In the genomic region with DNA sequence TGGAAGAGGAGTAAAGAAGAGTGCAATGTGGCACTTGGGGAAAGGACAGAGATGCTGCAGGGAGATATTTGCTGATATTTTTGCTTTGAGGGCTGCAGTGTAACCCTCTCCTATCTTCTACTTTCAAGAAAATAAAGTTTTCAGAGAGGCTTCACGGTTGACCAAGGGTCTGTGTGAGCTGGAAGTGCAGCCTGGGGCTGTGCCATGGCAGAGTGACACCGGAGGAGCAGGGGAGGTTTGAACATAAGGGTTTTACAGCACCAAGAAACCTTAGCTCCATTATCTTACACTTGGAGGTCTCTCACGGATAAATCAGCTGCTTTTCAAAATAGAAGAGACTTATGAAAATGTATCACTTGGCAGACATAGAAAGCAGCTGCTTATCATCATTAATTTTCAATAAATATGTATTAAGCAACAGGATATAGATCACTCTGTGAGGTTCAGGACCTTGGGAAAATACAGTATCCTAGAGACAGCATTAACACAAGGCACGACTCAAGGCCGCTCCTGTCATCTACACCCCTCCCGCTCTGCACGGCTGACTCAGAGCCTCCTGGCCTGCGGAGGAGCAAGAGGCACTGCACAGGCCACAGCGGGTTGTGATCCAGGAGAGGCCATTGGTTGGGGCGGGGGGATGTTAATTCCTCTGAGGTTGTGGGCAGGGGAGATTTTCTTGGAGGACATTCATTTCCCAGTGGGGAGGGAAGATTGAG, we compare ENCODE assay signal across 12 cellular contexts.
DNase-seq lines count a peak whose midpoint lies in the region; ATAC-seq, FAIRE-seq and TF ChIP-seq lines count a peak whose summit lies in the region.
"Had no signal": no experiment of that assay in that cellular context is flagged by ENCODE, and none has a peak within 500 bp of the region (broad histone marks: within the 10 kb centered on the region; RNA-seq: fewer than 3 reads in every experiment).

No MANE protein-coding gene starts in this region.

- H3K79me2 ChIP-seq in HepG2 (ENCODE audit: insufficient read depth, low read length): no peaks in the 10 kb centered on the region

- H3K4me3 ChIP-seq in HepG2 (replicated peaks in 1 of 3; ENCODE audit: insufficient read depth in 1 of 3, low read depth in 2 of 3, low read length in 3 of 3) (no peak overlapping the region), right lobe of liver (no peak overlapping the region), muscle layer of colon (ENCODE audit: low read depth in 1 of 2, low read length in 2 of 2) (no peak overlapping the region)
- H3K4me3 ChIP-seq: A549 had no signal

- no peaks in the 10 kb centered on the region for H4K20me1 ChIP-seq in HepG2 (ENCODE audit: insufficient read depth, low read length)

- ATAC-seq in HepG2 (peak; percentile 63), right lobe of liver (no peak), GM21360 (IDR thresholded peaks at IDR 0.05; ENCODE audit: unreplicated experiment) (no peak)

- peaks cover 15% of the 10 kb centered on the region for H3K9me3 ChIP-seq in HepG2 (ENCODE audit: low read length)
- no peaks in the 10 kb centered on the region for H3K9me3 ChIP-seq in right lobe of liver
- no peaks in the 10 kb centered on the region for H3K9me3 ChIP-seq in muscle layer of colon (ENCODE audit: low read length)
- H3K9me3 ChIP-seq: A549 had no signal

- BruUV-seq in HepG2 (replicated peaks; lab: Mats Ljungman, UMichigan): no TSS peak

- no peak overlapping the region for H3K4me2 ChIP-seq in HepG2 (ENCODE audit: low read depth, low read length)
- H3K4me2 ChIP-seq: A549 had no signal

- no peak overlapping the region for H3K9ac ChIP-seq in HepG2 (ENCODE audit: insufficient read depth, low read depth, low read length)
- H3K9ac ChIP-seq in muscle layer of colon (ENCODE audit: low read length): no peak overlapping the region

- H3K36me3 ChIP-seq in HepG2 (replicated peaks in 1 of 2; ENCODE audit: control insufficient read depth in 1 of 2, insufficient read depth in 2 of 2, low read length in 2 of 2): no peaks in the 10 kb centered on the region
- H3K36me3 ChIP-seq in right lobe of liver: no peaks in the 10 kb centered on the region
- H3K36me3 ChIP-seq in muscle layer of colon (ENCODE audit: insufficient read depth, low read length): no peaks in the 10 kb centered on the region

- FAIRE-seq in HepG2 (lab: Jason Lieb, UNC) (no peak), frontal cortex (lab: Jason Lieb, UNC) (no peak)
- FAIRE-seq: A549 had no signal

- peaks cover 0 to 18% of the 10 kb centered on the region in 2 experiments; a peak in 3 of 5 replicates for H3K27me3 ChIP-seq in HepG2 (ENCODE audit: control insufficient read depth in 1 of 2, insufficient read depth in 2 of 2, low read length in 2 of 2)
- H3K27me3 ChIP-seq in right lobe of liver: no peaks in the 10 kb centered on the region
- H3K27me3 ChIP-seq in muscle layer of colon (ENCODE audit: control insufficient read depth in 1 of 2, insufficient read depth in 2 of 2, low read length in 2 of 2): no peaks in the 10 kb centered on the region

- no peak overlapping the region for H3K27ac ChIP-seq in HepG2 (ENCODE audit: extremely low read length, insufficient read depth, low read length)
- H3K27ac ChIP-seq in right lobe of liver: no peak overlapping the region
- H3K27ac ChIP-seq in muscle layer of colon (ENCODE audit: low read depth, low read length): peak overlapping the region; percentile 19

- CTCF ChIA-PET in HepG2 (lab: Yijun Ruan, JAX; ENCODE audit: low intra/inter-chr PET ratio, low total read pairs): no interaction called here

- no peak for TF ChIP-seq CTCF in HepG2 (CRISPR knock-in tag; IDR thresholded peaks at IDR 0.05)
- no peak for TF ChIP-seq CTCF in right lobe of liver (IDR thresholded peaks at IDR 0.05)

- TF ChIP-seq EP300 in HepG2 (IDR thresholded peaks at IDR 0.05; ENCODE audit: low read depth in 2 of 2, low read length in 2 of 2): no peak
- TF ChIP-seq EP300 in HepG2 (CRISPR knock-in tag; IDR thresholded peaks at IDR 0.05; ENCODE audit: borderline replicate concordance): no peak

- TF ChIP-seq RAD21 in HepG2 (CRISPR knock-in tag; IDR thresholded peaks at IDR 0.05): no peak

- POLR2A ChIA-PET in HepG2 (lab: Yijun Ruan, JAX): no interaction called here

- intact Hi-C loops in HepG2 (cut with micrococcal nuclease; ENCODE audit: unreplicated experiment): no loop called here
- intact Hi-C loops in right lobe of liver (cut with DNase I): no loop called here

- no peak for DNase-seq in HepG2 (ENCODE audit: low spot score)
- DNase-seq in right lobe of liver: no peak
- DNase-seq in fibroblast of gingiva (ENCODE audit: low read depth): peak; percentile 89
- DNase-seq in frontal cortex (ENCODE audit: low spot score in 2 of 2): no peak
- DNase-seq in NCI-H446 treated with DMSO at 0.1 percent for 48 hours (lab: John Stamatoyannopoulos, UW): no peak
- no peak for DNase-seq in retina
- DNase-seq: activated T-cell treated with anti-CD3 and anti-CD28 coated beads for 4 hours, NCI-H2171 treated with DMSO at 0.1 percent for 48 hours, posterior cingulate gyrus had no signal

- in situ Hi-C loops in HepG2 (cut with HindIII; ENCODE audit: extremely low pct_ligation_motif_present, low pct_unique_long_range_greater_than_20kb): no loop called here

- H3K4me1 ChIP-seq in HepG2 (ENCODE audit: insufficient read depth, low read length) (no peaks in the 10 kb centered on the region), right lobe of liver (no peaks in the 10 kb centered on the region), muscle layer of colon (ENCODE audit: insufficient read depth, low read length) (peaks cover 23% of the 10 kb centered on the region)

- no peak for TF ChIP-seq POLR2A in HepG2 (IDR thresholded peaks at IDR 0.05; ENCODE audit: insufficient read depth in 1 of 2, low read depth in 2 of 2, low read length in 2 of 2)
- TF ChIP-seq POLR2A in right lobe of liver (IDR thresholded peaks at IDR 0.05): no peak

- H2AFZ ChIP-seq in HepG2 (ENCODE audit: low read length): no peak overlapping the region

- 24% methylated on average over 10 of the region's 10 CpGs for whole genome bisulfite sequencing in HepG2 (ENCODE audit: low lambda C conversion rate)
- 72% methylated on average over 8 of the region's 10 CpGs for WGBS in right lobe of liver (ENCODE audit: insufficient coverage, low coverage, low lambda C conversion rate, missing lambda C conversion rate)

TF ChIP-seq in HepG2, 621 proteins besides CTCF, POLR2A, EP300 and RAD21:
- TF ChIP-seq, protein P1, sequence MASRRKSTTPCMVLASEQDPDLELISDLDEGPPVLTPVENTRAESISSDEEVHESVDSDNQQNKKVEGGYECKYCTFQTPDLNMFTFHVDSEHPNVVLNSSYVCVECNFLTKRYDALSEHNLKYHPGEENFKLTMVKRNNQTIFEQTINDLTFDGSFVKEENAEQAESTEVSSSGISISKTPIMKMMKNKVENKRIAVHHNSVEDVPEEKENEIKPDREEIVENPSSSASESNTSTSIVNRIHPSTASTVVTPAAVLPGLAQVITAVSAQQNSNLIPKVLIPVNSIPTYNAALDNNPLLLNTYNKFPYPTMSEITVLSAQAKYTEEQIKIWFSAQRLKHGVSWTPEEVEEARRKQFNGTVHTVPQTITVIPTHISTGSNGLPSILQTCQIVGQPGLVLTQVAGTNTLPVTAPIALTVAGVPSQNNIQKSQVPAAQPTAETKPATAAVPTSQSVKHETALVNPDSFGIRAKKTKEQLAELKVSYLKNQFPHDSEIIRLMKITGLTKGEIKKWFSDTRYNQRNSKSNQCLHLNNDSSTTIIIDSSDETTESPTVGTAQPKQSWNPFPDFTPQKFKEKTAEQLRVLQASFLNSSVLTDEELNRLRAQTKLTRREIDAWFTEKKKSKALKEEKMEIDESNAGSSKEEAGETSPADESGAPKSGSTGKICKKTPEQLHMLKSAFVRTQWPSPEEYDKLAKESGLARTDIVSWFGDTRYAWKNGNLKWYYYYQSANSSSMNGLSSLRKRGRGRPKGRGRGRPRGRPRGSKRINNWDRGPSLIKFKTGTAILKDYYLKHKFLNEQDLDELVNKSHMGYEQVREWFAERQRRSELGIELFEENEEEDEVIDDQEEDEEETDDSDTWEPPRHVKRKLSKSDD (CRISPR knock-in tag; IDR thresholded peaks at IDR 0.05; ENCODE audit: low read depth): no peak
- no peak for TF ChIP-seq ZNF883 (CRISPR knock-in tag; IDR thresholded peaks at IDR 0.05; ENCODE audit: not compliant biosample characterization)
- TF ChIP-seq MATR3 (CRISPR knock-in tag; IDR thresholded peaks at IDR 0.05): no peak
- no peak for TF ChIP-seq AHR (CRISPR knock-in tag; IDR thresholded peaks at IDR 0.05)
- TF ChIP-seq ZNF781 (CRISPR knock-in tag; IDR thresholded peaks at IDR 0.05; ENCODE audit: borderline replicate concordance, not compliant biosample characterization): no peak
- TF ChIP-seq SIX1 (CRISPR knock-in tag; IDR thresholded peaks at IDR 0.05; ENCODE audit: borderline replicate concordance): no peak
- no peak for TF ChIP-seq FOXP1 (IDR thresholded peaks at IDR 0.05)
- no peak for TF ChIP-seq FOXP1 (CRISPR knock-in tag; IDR thresholded peaks at IDR 0.05)
